In the genomic region with DNA sequence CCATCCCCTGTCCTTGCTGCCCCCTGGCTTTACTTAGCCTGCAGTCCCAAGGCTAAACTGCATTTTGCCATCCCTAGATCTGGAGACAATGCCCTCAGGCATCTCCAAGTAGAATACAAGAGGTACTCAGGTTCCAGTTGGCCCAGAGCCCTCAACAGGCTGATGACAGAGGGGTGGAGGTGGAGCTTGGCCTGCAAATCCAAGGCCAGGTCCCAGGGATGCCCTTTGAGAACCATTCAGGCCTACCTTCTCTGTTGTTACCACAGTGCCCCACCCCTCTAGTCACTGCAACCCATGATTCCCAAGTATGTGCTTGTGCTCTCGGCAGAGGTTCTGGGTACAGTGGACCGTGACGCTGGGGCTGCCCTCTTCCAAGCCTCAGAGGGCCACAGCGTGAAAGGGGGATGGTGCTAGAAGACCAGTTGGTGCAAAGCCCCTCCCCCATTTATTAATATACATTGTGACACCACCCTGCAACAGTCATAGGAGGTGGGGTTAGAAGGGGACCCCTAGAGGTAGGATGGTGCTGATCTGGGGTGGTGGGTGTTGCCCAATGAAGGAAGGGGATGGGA, we compare ENCODE assay signal across 20 cellular contexts. TPM values are rescaled to one million over a fixed set of nuclear protein-coding genes. Genes with fewer than 3 reads are reported as not detected.
DNase-seq lines count a peak whose midpoint lies in the region; ATAC-seq, FAIRE-seq and TF ChIP-seq lines count a peak whose summit lies in the region.
"Had no signal": no experiment of that assay in that cellular context is flagged by ENCODE, and none has a peak within 500 bp of the region (broad histone marks: within the 10 kb centered on the region; RNA-seq: fewer than 3 reads in every experiment).

No MANE protein-coding gene starts in this region.

- FAIRE-seq in GM19239 (lab: Jason Lieb, UNC) = no peak
- FAIRE-seq: small intestine had no signal

- H3K27ac ChIP-seq in endodermal cell (ENCODE audit: low read depth, low read length) = no peak overlapping the region
- H3K27ac ChIP-seq: lower lobe of right lung, parathyroid adenoma, SJSA1, tibial nerve had no signal

- no peak overlapping the region for H3K4me3 Mint-ChIP-seq in endodermal cell
- no peak overlapping the region for H3K4me3 Mint-ChIP-seq in activated CD8-positive, alpha-beta memory T cell treated with anti-CD3 and anti-CD28 coated beads, Interleukin-2, amount 10 ng/mL, durations not matched to agents 7 days and 5 days
- H3K4me3 Mint-ChIP-seq: activated T-cell treated with anti-CD3 and anti-CD28 coated beads, Interleukin-2, amount 50 U/mL, for 24 hours; naive B cell; stimulated activated memory B cell treated with anti-CD40 and anti-IgM and Interleukin-4, amounts not matched to agents 10 μg/mL and 1 μg/mL and 100 μg/mL, for 72 hours had no signal

- DNase-seq in DMS79 treated with DMSO at 0.1 percent for 48 hours (lab: John Stamatoyannopoulos, UW) (peak; percentile 40), HK-2 (ENCODE audit: unreplicated experiment) (peak; percentile 24), endodermal cell (peak; percentile 50), NCI-H2107 (lab: John Stamatoyannopoulos, UW) (no peak), GM19239 (ENCODE audit: insufficient read length, low spot score) (no peak)
- DNase-seq in activated CD8-positive, alpha-beta memory T cell treated with anti-CD3 and anti-CD28 coated beads, Interleukin-2, amount 10 ng/mL, durations not matched to agents 7 days and 5 days = no peak
- DNase-seq: activated T-cell treated with anti-CD3 and anti-CD28 coated beads, Interleukin-2, amount 50 U/mL, for 24 hours; amygdala; BE2C; foreskin melanocyte; Karpas-422; lower lobe of right lung; naive B cell; NCI-H1436; NCI-H446 treated with DMSO at 0.1 percent for 48 hours; small intestine had no signal

- no peak overlapping the region for H3K4me3 ChIP-seq in endodermal cell (ENCODE audit: low read length)
- H3K4me3 ChIP-seq: lower lobe of right lung, SJSA1, tibial nerve had no signal

- peaks cover 24% of the 10 kb centered on the region for H3K9me3 Mint-ChIP-seq in endodermal cell
- no peaks in the 10 kb centered on the region for H3K9me3 Mint-ChIP-seq in activated CD8-positive, alpha-beta memory T cell treated with anti-CD3 and anti-CD28 coated beads, Interleukin-2, amount 10 ng/mL, durations not matched to agents 7 days and 5 days (ENCODE audit: low read depth)
- H3K9me3 Mint-ChIP-seq: activated T-cell treated with anti-CD3 and anti-CD28 coated beads, Interleukin-2, amount 50 U/mL, for 24 hours; naive B cell; stimulated activated memory B cell treated with anti-CD40 and anti-IgM and Interleukin-4, amounts not matched to agents 10 μg/mL and 1 μg/mL and 100 μg/mL, for 72 hours had no signal

- CTCF ChIA-PET in activated CD8-positive, alpha-beta memory T cell treated with anti-CD3 and anti-CD28 coated beads, Interleukin-2, amount 10 ng/mL, durations not matched to agents 7 days and 5 days (lab: Charles Lee) = no interaction called here

- WGBS in endodermal cell (ENCODE audit: insufficient coverage in 1 of 2, insufficient read length in 1 of 2), 2 experiments = 78% methylated on average over 3 of the region's 4 CpGs; no CpG with 5 or more reads in 1 of the 2 experiments

- no peak overlapping the region for H3K27ac Mint-ChIP-seq in endodermal cell
- H3K27ac Mint-ChIP-seq in activated CD8-positive, alpha-beta memory T cell treated with anti-CD3 and anti-CD28 coated beads, Interleukin-2, amount 10 ng/mL, durations not matched to agents 7 days and 5 days = no peak overlapping the region
- H3K27ac Mint-ChIP-seq: stimulated activated memory B cell treated with anti-CD40 and anti-IgM and Interleukin-4, amounts not matched to agents 10 μg/mL and 1 μg/mL and 100 μg/mL, for 72 hours had no signal

- no peaks in the 10 kb centered on the region for H3K4me1 ChIP-seq in endodermal cell (ENCODE audit: control insufficient read depth, insufficient read depth, low read length)
- H3K4me1 ChIP-seq: BE2C, lower lobe of right lung had no signal

- peaks cover 9% of the 10 kb centered on the region for H3K27me3 ChIP-seq in endodermal cell (ENCODE audit: control insufficient read depth, insufficient read depth, low read length, poor library complexity, severe bottlenecking)
- H3K27me3 ChIP-seq: BE2C, SJSA1 had no signal

- no peak for ATAC-seq in activated CD8-positive, alpha-beta memory T cell treated with anti-CD3 and anti-CD28 coated beads, Interleukin-2, amount 10 ng/mL, durations not matched to agents 7 days and 5 days
- ATAC-seq: lower lobe of right lung; stimulated activated memory B cell treated with anti-CD40 and anti-IgM and Interleukin-4, amounts not matched to agents 10 μg/mL and 1 μg/mL and 100 μg/mL, for 72 hours had no signal

- peaks cover 47% of the 10 kb centered on the region for H3K27me3 Mint-ChIP-seq in endodermal cell (ENCODE audit: insufficient read depth)
- no peaks in the 10 kb centered on the region for H3K27me3 Mint-ChIP-seq in activated CD8-positive, alpha-beta memory T cell treated with anti-CD3 and anti-CD28 coated beads, Interleukin-2, amount 10 ng/mL, durations not matched to agents 7 days and 5 days
- H3K27me3 Mint-ChIP-seq: naive B cell; stimulated activated memory B cell treated with anti-CD40 and anti-IgM and Interleukin-4, amounts not matched to agents 10 μg/mL and 1 μg/mL and 100 μg/mL, for 72 hours had no signal

- H3K9ac ChIP-seq in endodermal cell (ENCODE audit: extremely low read depth, low read length, poor library complexity, severe bottlenecking) = no peak overlapping the region
- H3K9ac ChIP-seq: parathyroid adenoma had no signal

- H3K4me1 Mint-ChIP-seq in endodermal cell = no peaks in the 10 kb centered on the region
- peaks cover 11% of the 10 kb centered on the region for H3K4me1 Mint-ChIP-seq in activated CD8-positive, alpha-beta memory T cell treated with anti-CD3 and anti-CD28 coated beads, Interleukin-2, amount 10 ng/mL, durations not matched to agents 7 days and 5 days

- H3K36me3 Mint-ChIP-seq in endodermal cell (ENCODE audit: low read depth) = peaks cover 18% of the 10 kb centered on the region
- peaks cover 16% of the 10 kb centered on the region for H3K36me3 Mint-ChIP-seq in activated CD8-positive, alpha-beta memory T cell treated with anti-CD3 and anti-CD28 coated beads, Interleukin-2, amount 10 ng/mL, durations not matched to agents 7 days and 5 days
- H3K36me3 Mint-ChIP-seq: naive B cell had no signal

- TF ChIP-seq CTCF in endodermal cell (conservative IDR thresholded peaks at IDR 0.05) = no peak

- H3K36me3 ChIP-seq in endodermal cell (ENCODE audit: control insufficient read depth, insufficient read depth, low read length) = peaks cover 9% of the 10 kb centered on the region

- H3K9me3 ChIP-seq in endodermal cell (ENCODE audit: control insufficient read depth, low read length) = no peaks in the 10 kb centered on the region
- H3K9me3 ChIP-seq: BE2C, lower lobe of right lung, SJSA1, tibial nerve had no signal

RNA-seq across cellular contexts. Expression of a gene that starts 6.4 kb away (rescaled TPM):
- 100 to 1,000 TPM; 233 to 448 TPM for total RNA-seq in endodermal cell
- polyA plus RNA-seq in endodermal cell (2013, experiment 1 of 2) = 280 TPM
- 253 TPM for polyA plus RNA-seq in endodermal cell (2013, experiment 2 of 2)
- total RNA-seq in activated CD8-positive, alpha-beta memory T cell treated with anti-CD3 and anti-CD28 coated beads, Interleukin-2, amount 10 ng/mL, durations not matched to agents 7 days and 5 days = 100 to 1,000 TPM; 177 to 204 TPM

RNA-seq across cellular contexts. Expression of a gene that starts 31.3 kb away (rescaled TPM):
- 100 to 1,000 TPM; 167 to 245 TPM for total RNA-seq in endodermal cell
- polyA plus RNA-seq in endodermal cell (2013, experiment 1 of 2) = 166 TPM
- polyA plus RNA-seq in endodermal cell (2013, experiment 2 of 2) = 145 TPM
- 10 to 100 TPM; 61.4 to 80.6 TPM for total RNA-seq in activated CD8-positive, alpha-beta memory T cell treated with anti-CD3 and anti-CD28 coated beads, Interleukin-2, amount 10 ng/mL, durations not matched to agents 7 days and 5 days

RNA-seq across cellular contexts. Expression of a gene that starts 42.2 kb away (rescaled TPM):
- 10 to 100 TPM; 48.3 to 50.6 TPM for total RNA-seq in endodermal cell
- 64.6 TPM for polyA plus RNA-seq in endodermal cell (2013, experiment 1 of 2)
- polyA plus RNA-seq in endodermal cell (2013, experiment 2 of 2) = 58.3 TPM
- 10 to 100 TPM; 64.9 to 65.6 TPM for total RNA-seq in activated CD8-positive, alpha-beta memory T cell treated with anti-CD3 and anti-CD28 coated beads, Interleukin-2, amount 10 ng/mL, durations not matched to agents 7 days and 5 days

RNA-seq across cellular contexts. Expression of a gene that starts 42.7 kb away (rescaled TPM):
- 100 to 1,000 TPM in 1 of 2 donors, 10 to 100 TPM in 1; 86.1 to 108 TPM for total RNA-seq in endodermal cell
- 112 TPM for polyA plus RNA-seq in endodermal cell (2013, experiment 1 of 2)
- 102 TPM for polyA plus RNA-seq in endodermal cell (2013, experiment 2 of 2)
- total RNA-seq in activated CD8-positive, alpha-beta memory T cell treated with anti-CD3 and anti-CD28 coated beads, Interleukin-2, amount 10 ng/mL, durations not matched to agents 7 days and 5 days = 10 to 100 TPM; 82.7 to 97.6 TPM

RNA-seq across cellular contexts. Expression of a gene that starts 45.6 kb away (rescaled TPM):
- total RNA-seq in endodermal cell = 100 to 1,000 TPM; 113 to 214 TPM
- 126 TPM for polyA plus RNA-seq in endodermal cell (2013, experiment 1 of 2)
- 106 TPM for polyA plus RNA-seq in endodermal cell (2013, experiment 2 of 2)
- total RNA-seq in activated CD8-positive, alpha-beta memory T cell treated with anti-CD3 and anti-CD28 coated beads, Interleukin-2, amount 10 ng/mL, durations not matched to agents 7 days and 5 days = 10 to 100 TPM; 54.8 to 72.7 TPM

Comparison
In these comparisons a context has a peak if more than half of its experiments do, and no peak if none do; other contexts are left out.
1. DNase-seq: peak in DMS79 treated with DMSO at 0.1 percent for 48 hours (single experiment), HK-2 (single experiment) and endodermal cell (single experiment); none in NCI-H2107 (single experiment), GM19239 (single experiment) and activated CD8-positive, alpha-beta memory T cell treated with anti-CD3 and anti-CD28 coated beads, Interleukin-2, amount 10 ng/mL, durations not matched to agents 7 days and 5 days (single experiment).